In genomic region chr20:5844063-5844681, GRCh38 we compare ENCODE assay signal across 8 cellular contexts.
A peak's percentile ranks its signal among the peaks of the same experiment; 100 is the strongest.
DNase-seq lines count a peak whose midpoint lies in the region; ATAC-seq lines count a peak whose summit lies in the region.

No MANE protein-coding gene starts in this region.

- H3K4me3 Mint-ChIP-seq in T-helper 1 cell treated with Interleukin-12 subunit alpha and Interleukin-12 subunit beta and Interleukin-4 antibody, amounts not matched to agents 30 μg/mL and 1 μg/mL, for 36 hours, result peak overlapping the region; percentile 47

- no peaks in the 10 kb centered on the region for H3K27me3 Mint-ChIP-seq in T-helper 1 cell treated with Interleukin-12 subunit alpha and Interleukin-12 subunit beta and Interleukin-4 antibody, amounts not matched to agents 30 μg/mL and 1 μg/mL, for 36 hours (ENCODE audit: low read depth)

- H3K4me1 Mint-ChIP-seq in T-helper 1 cell treated with Interleukin-12 subunit alpha and Interleukin-12 subunit beta and Interleukin-4 antibody, amounts not matched to agents 30 μg/mL and 1 μg/mL, for 36 hours (ENCODE audit: low read depth), result peaks cover 33% of the 10 kb centered on the region

- peak overlapping the region; percentile 65 for H3K27ac Mint-ChIP-seq in T-helper 1 cell treated with Interleukin-12 subunit alpha and Interleukin-12 subunit beta and Interleukin-4 antibody, amounts not matched to agents 30 μg/mL and 1 μg/mL, for 36 hours

- DNase-seq in DMS 273 treated with DMSO at 0.1 percent for 48 hours (lab: John Stamatoyannopoulos, UW) (peak; percentile 73), astrocyte of the hippocampus (ENCODE audit: low read depth, low spot score) (peak; percentile 22), AML-193 (lab: John Stamatoyannopoulos, UW) (no peak), NOMO-1 treated with dmso at 0.1 percent for 144 hours (lab: John Stamatoyannopoulos, UW; ENCODE audit: unreplicated experiment) (no peak)
- peak; percentile 50 to 71 (median 52) for DNase-seq in stimulated activated CD4-positive, alpha-beta T cell treated with anti-CD3 and anti-CD28 coated beads, TNF-alpha, amount 100 ng/mL, for 48 hours (ENCODE audit: low read depth in 3 of 3)

- ATAC-seq in GM21360 (IDR thresholded peaks at IDR 0.05; ENCODE audit: unreplicated experiment) (peak; percentile 82), HG03558 (IDR thresholded peaks at IDR 0.05; ENCODE audit: extremely low read depth, unreplicated experiment) (peak; percentile 61)

- peaks cover 2% of the 10 kb centered on the region for H3K36me3 Mint-ChIP-seq in T-helper 1 cell treated with Interleukin-12 subunit alpha and Interleukin-12 subunit beta and Interleukin-4 antibody, amounts not matched to agents 30 μg/mL and 1 μg/mL, for 36 hours (ENCODE audit: low read depth)

- no peaks in the 10 kb centered on the region for H3K9me3 Mint-ChIP-seq in T-helper 1 cell treated with Interleukin-12 subunit alpha and Interleukin-12 subunit beta and Interleukin-4 antibody, amounts not matched to agents 30 μg/mL and 1 μg/mL, for 36 hours

Comparison
In these comparisons a context has a peak if more than half of its experiments do, and no peak if none do; other contexts are left out.
1. DNase-seq: peak in DMS 273 treated with DMSO at 0.1 percent for 48 hours (single experiment), astrocyte of the hippocampus (single experiment) and stimulated activated CD4-positive, alpha-beta T cell treated with anti-CD3 and anti-CD28 coated beads, TNF-alpha, amount 100 ng/mL, for 48 hours (3 of 3); none in AML-193 (0 of 2) and NOMO-1 treated with dmso at 0.1 percent for 144 hours (single experiment).